9 cellular contexts compared by ENCODE assay signal in the genomic region with DNA sequence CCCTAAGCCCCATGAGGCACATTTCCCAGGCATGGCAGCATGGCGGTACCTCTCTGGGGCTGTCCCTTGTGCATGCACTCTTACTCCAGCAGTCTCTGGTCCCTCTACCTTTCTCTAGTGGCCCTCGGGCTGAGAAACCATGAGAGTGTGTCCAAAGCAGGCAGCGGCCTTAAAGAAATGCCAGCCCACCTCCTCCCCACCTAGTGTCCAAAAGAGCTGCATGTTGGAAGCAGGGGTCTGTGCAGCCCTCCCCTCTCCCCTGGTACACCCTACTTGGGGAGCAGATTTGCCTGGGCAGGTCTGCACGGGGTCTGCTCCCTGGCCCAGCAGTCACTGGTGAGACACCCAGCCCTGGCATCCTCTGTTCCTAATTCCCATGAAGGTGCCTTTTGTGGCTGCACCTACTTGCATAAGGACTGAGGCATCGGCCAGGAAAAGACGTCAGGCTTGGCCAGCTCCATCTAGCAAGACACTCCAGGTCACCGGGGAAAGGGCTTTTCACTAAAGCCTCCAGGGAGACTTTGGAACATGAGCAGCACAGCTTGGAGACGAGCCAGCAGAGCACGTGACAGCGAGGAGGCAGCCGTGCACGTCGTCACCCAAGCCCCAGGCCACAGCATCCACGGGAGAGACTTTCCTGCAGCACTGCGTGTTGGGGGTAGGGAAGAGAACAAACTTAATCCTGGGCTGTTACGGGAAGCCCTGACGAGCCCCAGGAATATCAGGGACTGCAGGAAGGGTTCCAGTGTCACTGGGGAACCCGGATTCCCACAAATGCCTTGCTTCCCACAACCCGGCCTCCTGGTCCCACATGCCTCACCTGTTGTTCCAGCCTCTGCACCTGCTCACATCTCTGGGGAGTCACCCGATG. TPM values are rescaled to one million over a fixed set of nuclear protein-coding genes. Genes with fewer than 3 reads are reported as not detected.
DNase-seq lines count a peak whose midpoint lies in the region; ATAC-seq, FAIRE-seq and TF ChIP-seq lines count a peak whose summit lies in the region.
"Had no signal": no experiment of that assay in that cellular context is flagged by ENCODE, and none has a peak within 500 bp of the region (broad histone marks: within the 10 kb centered on the region; RNA-seq: fewer than 3 reads in every experiment).

No MANE protein-coding gene starts in this region.

- intact Hi-C loops in PC-3 (cut with micrococcal nuclease), result no loop called here
- intact Hi-C loops in prostate gland (cut with DNase I), result no loop called here

- CTCF ChIA-PET in PC-3 (lab: Charles Lee), result no interaction called here

- no peak overlapping the region for H2AFZ ChIP-seq in PC-3 (ENCODE audit: low read length)

- TF ChIP-seq CTCF in PC-3 (conservative IDR thresholded peaks at IDR 0.05; ENCODE audit: low read depth, low read length) (no peak), prostate gland (IDR thresholded peaks at IDR 0.05) (no peak)

- H3K79me2 ChIP-seq in PC-3 (ENCODE audit: low read length), result no peaks in the 10 kb centered on the region

- H3K4me1 ChIP-seq in PC-3 (ENCODE audit: insufficient read depth, low read length) (peaks cover 12% of the 10 kb centered on the region), prostate gland (replicated peaks) (peaks cover 6% of the 10 kb centered on the region)

- H3K4me2 ChIP-seq in PC-3 (ENCODE audit: low read length), result no peak overlapping the region

- POLR2A ChIA-PET in PC-3 (lab: Charles Lee; ENCODE audit: unreplicated experiment), result no interaction called here

- in situ Hi-C loops in G401 (cut with HindIII; ENCODE audit: low sequenced_read_pairs), result no loop called here

- FAIRE-seq in frontal cortex (lab: Jason Lieb, UNC), result no peak

- no TSS peak for BruUV-seq in PC-3 (replicated peaks; lab: Mats Ljungman, UMichigan)

- H3K4me3 ChIP-seq in PC-3 (ENCODE audit: low read length) (no peak overlapping the region), prostate gland (no peak overlapping the region)

- H3K27ac ChIP-seq in PC-3 (ENCODE audit: low read length) (no peak overlapping the region), prostate gland (no peak overlapping the region)

- peak; percentile 25 for DNase-seq in G401 (ENCODE audit: low spot score)
- DNase-seq in PC-3, result peak; percentile 10
- DNase-seq in frontal cortex (ENCODE audit: low spot score in 2 of 2), result peak; percentile 34 to 69
- DNase-seq in prostate gland (ENCODE audit: low spot score), result peak; percentile 24
- no peak for DNase-seq in stimulated activated CD4-positive, alpha-beta T cell treated with anti-CD3 and anti-CD28 coated beads, Interleukin-15, amount 100 ng/mL, for 24 hours
- DNase-seq in NAMALWA (ENCODE audit: low spot score), result no peak

- no peak overlapping the region for H3K9ac ChIP-seq in PC-3 (ENCODE audit: low read length)

- H3K9me3 ChIP-seq in PC-3 (ENCODE audit: low read length) (no peaks in the 10 kb centered on the region), prostate gland (no peaks in the 10 kb centered on the region)

- H3F3A ChIP-seq in PC-3 (ENCODE audit: low read length, unreplicated experiment), result no peaks in the 10 kb centered on the region

- H3K27me3 ChIP-seq in PC-3 (ENCODE audit: low read length) (no peaks in the 10 kb centered on the region), prostate gland (replicated peaks; ENCODE audit: insufficient read depth) (no peaks in the 10 kb centered on the region)

- no peaks in the 10 kb centered on the region for H4K20me1 ChIP-seq in PC-3 (ENCODE audit: low read length)

- no peaks in the 10 kb centered on the region for H3K36me3 ChIP-seq in PC-3 (ENCODE audit: low read depth, low read length)
- H3K36me3 ChIP-seq in prostate gland, result no peaks in the 10 kb centered on the region

- no peak for ATAC-seq in PC-3
- no peak for ATAC-seq in HG03442 (IDR thresholded peaks at IDR 0.05; ENCODE audit: unreplicated experiment)
- ATAC-seq in HG02885 (IDR thresholded peaks at IDR 0.05; ENCODE audit: poor library complexity, unreplicated experiment), result no peak
- ATAC-seq: Panc1 had no signal

- WGBS in prostate gland, result 40% methylated on average over 20 of the region's 20 CpGs

- no peak for TF ChIP-seq POLR2A in prostate gland (IDR thresholded peaks at IDR 0.05)

- no peaks in the 10 kb centered on the region for H3K9me2 ChIP-seq in PC-3 (replicated peaks; ENCODE audit: low read length)

RNA-seq across cellular contexts. Expression of a gene that starts 38.8 kb away (rescaled TPM):
- total RNA-seq in G401 (2014; rRNA removed; shearing (Covaris generic)), result 21.9 and 32.2 TPM in 2 replicates
- total RNA-seq in PC-3 (2014; rRNA removed), result 18.4 and 23.3 TPM in 2 replicates
- total RNA-seq in frontal cortex, result 102 TPM
- 10 to 100 TPM; 48.6 to 67.0 TPM for total RNA-seq in prostate gland

Comparison
In these comparisons a context has a peak if more than half of its experiments do, and no peak if none do; other contexts are left out.
1. DNase-seq: peak in G401 (single experiment), PC-3 (single experiment), frontal cortex (2 of 2) and prostate gland (single experiment); none in stimulated activated CD4-positive, alpha-beta T cell treated with anti-CD3 and anti-CD28 coated beads, Interleukin-15, amount 100 ng/mL, for 24 hours (single experiment) and NAMALWA (single experiment).